13 cellular contexts compared by ENCODE assay signal in the genomic region with DNA sequence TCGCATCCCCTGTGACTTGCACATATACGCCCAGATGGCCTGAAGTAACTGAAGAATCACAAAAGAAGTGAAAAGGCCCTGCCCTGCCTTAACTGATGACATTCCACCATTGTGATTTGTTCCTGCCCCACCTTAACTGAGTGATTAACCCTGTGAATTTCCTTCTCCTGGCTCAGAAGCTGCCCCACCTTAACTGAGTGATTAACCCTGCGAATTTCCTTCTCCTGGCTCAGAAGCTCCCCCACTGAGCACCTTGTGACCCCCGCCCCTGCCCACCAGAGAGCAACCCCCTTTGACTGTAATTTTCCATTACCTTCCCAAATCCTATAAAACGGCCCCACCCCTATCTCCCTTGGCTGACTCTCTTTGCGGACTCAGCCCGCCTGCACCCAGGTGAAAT. TPM values are rescaled to one million over a fixed set of nuclear protein-coding genes. Genes with fewer than 3 reads are reported as not detected.
"Had no signal": no experiment of that assay in that cellular context is flagged by ENCODE, and none has a peak within 500 bp of the region (broad histone marks: within the 10 kb centered on the region; RNA-seq: fewer than 3 reads in every experiment).

No MANE protein-coding gene starts in this region.

RNA-seq across cellular contexts. Expression of gene ABHD12B, which starts 24.6 kb away (rescaled TPM):
- total RNA-seq: activated CD4-positive, alpha-beta T cell treated with anti-CD3 and anti-CD28 coated beads, Interleukin-2, amount 10 ng/mL, durations not matched to agents 24 days and 14 days; activated CD8-positive, alpha-beta memory T cell treated with anti-CD3 and anti-CD28 coated beads for 36 hours; activated CD8-positive, alpha-beta T cell treated with anti-CD3 and anti-CD28 coated beads for 36 hours; activated naive CD8-positive, alpha-beta T cell treated with anti-CD3 and anti-CD28 coated beads for 36 hours; activated T-cell treated with anti-CD3 and anti-CD28 coated beads, Interleukin-2, amount 50 U/mL, for 72 hours; activated T-helper 17 cell treated with anti-CD3 and anti-CD28 coated beads, Interleukin-2, amount 50 U/mL, for 72 hours; aorta; cardiac muscle cell; NCI-H460; PC-9; SJCRH30; T-helper 1 cell treated with Interleukin-12 subunit alpha and Interleukin-12 subunit beta and Interleukin-4 antibody, amounts not matched to agents 30 ng/mL and 1 ng/mL, for 36 hours; T-helper 2 cell treated with Interferon-gamma antibody and Interleukin-4, amounts not matched to agents 100 ng/mL and 5 ng/mL, for 36 hours had no signal

RNA-seq across cellular contexts. Expression of gene PYGL, which starts 47.9 kb away (rescaled TPM):
- total RNA-seq: T-helper 1 cell treated with Interleukin-12 subunit alpha and Interleukin-12 subunit beta and Interleukin-4 antibody, amounts not matched to agents 30 ng/mL and 1 ng/mL, for 36 hours had no signal
